In genomic region chr4:40333921-40334352, GRCh38 we compare ENCODE assay signal across 11 cellular contexts. TPM values are rescaled to one million over a fixed set of nuclear protein-coding genes. Genes with fewer than 3 reads are reported as not detected.
DNase-seq lines count a peak whose midpoint lies in the region; ATAC-seq, FAIRE-seq and TF ChIP-seq lines count a peak whose summit lies in the region.
"Had no signal": no experiment of that assay in that cellular context is flagged by ENCODE, and none has a peak within 500 bp of the region (broad histone marks: within the 10 kb centered on the region; RNA-seq: fewer than 3 reads in every experiment).

No MANE protein-coding gene starts in this region.

- H3K27ac ChIP-seq in A549 (peak overlapping the region; percentile 79 to 88), PC-3 (ENCODE audit: low read length) (no peak overlapping the region)

- no peaks in the 10 kb centered on the region for H3F3A ChIP-seq in PC-3 (ENCODE audit: low read length, unreplicated experiment)

- TF ChIP-seq RAD21 in A549 (conservative IDR thresholded peaks at IDR 0.05 in 1 of 2, IDR thresholded peaks at IDR 0.05 in 1 of 2) = no peak

- no peaks in the 10 kb centered on the region for H3K36me3 ChIP-seq in PC-3 (ENCODE audit: low read depth, low read length)

- H3K27me3 ChIP-seq in PC-3 (ENCODE audit: low read length) = no peaks in the 10 kb centered on the region

- peak; percentile 60 to 72; a peak in 4 of 6 replicates for ATAC-seq in A549
- ATAC-seq in PC-3 = peak; percentile 87
- no peak for ATAC-seq in GM19035 (IDR thresholded peaks at IDR 0.05; ENCODE audit: unreplicated experiment)
- no peak for ATAC-seq in GM21825 (IDR thresholded peaks at IDR 0.05; ENCODE audit: unreplicated experiment)
- ATAC-seq: activated CD4-positive, CD25-positive, alpha-beta regulatory T cell treated with anti-CD3 and anti-CD28 coated beads, Interleukin-2, amount 50 U/mL, for 24 hours had no signal

- peak overlapping the region; percentile 32; the same call in 1 of the 2 replicates for H3K27ac Mint-ChIP-seq in HFFc6
- no peak overlapping the region for H3K27ac Mint-ChIP-seq in activated T-cell treated with anti-CD3 and anti-CD28 coated beads, Interleukin-2, amount 50 U/mL, for 24 hours
- H3K27ac Mint-ChIP-seq: CD4-positive, CD25-positive, alpha-beta regulatory T cell had no signal

- peaks cover 31% of the 10 kb centered on the region for H3K4me1 Mint-ChIP-seq in HFFc6 (ENCODE audit: low read depth)
- H3K4me1 Mint-ChIP-seq in activated T-cell treated with anti-CD3 and anti-CD28 coated beads, Interleukin-2, amount 50 U/mL, for 24 hours (ENCODE audit: low read depth) = no peaks in the 10 kb centered on the region
- H3K4me1 Mint-ChIP-seq: CD4-positive, CD25-positive, alpha-beta regulatory T cell had no signal

- TF ChIP-seq POLR2A in A549 (IDR thresholded peaks at IDR 0.05; ENCODE audit: low read length) = no peak

- WGBS in A549 (ENCODE audit: missing lambda C conversion rate) = 12% methylated on average over 8 of the region's 8 CpGs

- H3K79me2 ChIP-seq in PC-3 (ENCODE audit: low read length) = no peaks in the 10 kb centered on the region

- peaks cover 43% of the 10 kb centered on the region for H3K4me1 ChIP-seq in A549
- peaks cover 16% of the 10 kb centered on the region for H3K4me1 ChIP-seq in PC-3 (ENCODE audit: insufficient read depth, low read length)

- H3K9me2 ChIP-seq in PC-3 (replicated peaks; ENCODE audit: low read length) = no peaks in the 10 kb centered on the region

- H3K9me3 Mint-ChIP-seq in HFFc6 = no peaks in the 10 kb centered on the region
- no peaks in the 10 kb centered on the region for H3K9me3 Mint-ChIP-seq in activated T-cell treated with anti-CD3 and anti-CD28 coated beads, Interleukin-2, amount 50 U/mL, for 24 hours
- H3K9me3 Mint-ChIP-seq: CD4-positive, CD25-positive, alpha-beta regulatory T cell had no signal

- no TSS peak for BruUV-seq in PC-3 (replicated peaks; lab: Mats Ljungman, UMichigan)

- H3K9me3 ChIP-seq in A549 (no peaks in the 10 kb centered on the region), PC-3 (ENCODE audit: low read length) (no peaks in the 10 kb centered on the region)

- H3K36me3 Mint-ChIP-seq in HFFc6 (ENCODE audit: low read depth) = no peaks in the 10 kb centered on the region
- H3K36me3 Mint-ChIP-seq in activated T-cell treated with anti-CD3 and anti-CD28 coated beads, Interleukin-2, amount 50 U/mL, for 24 hours (ENCODE audit: low read depth) = no peaks in the 10 kb centered on the region

- no peak for TF ChIP-seq CTCF in A549 (IDR thresholded peaks at IDR 0.05)
- TF ChIP-seq CTCF in HFFc6 (IDR thresholded peaks at IDR 0.05) = no peak
- no peak for TF ChIP-seq CTCF in PC-3 (conservative IDR thresholded peaks at IDR 0.05; ENCODE audit: low read depth, low read length)
- no peak for TF ChIP-seq CTCF in fibroblast of pulmonary artery (IDR thresholded peaks at IDR 0.05; ENCODE audit: low read length, missing control alignments)

- FAIRE-seq in A549 (lab: Jason Lieb, UNC) = no peak

- no peak overlapping the region for H2AFZ ChIP-seq in PC-3 (ENCODE audit: low read length)

- no peak overlapping the region for H3K9ac ChIP-seq in PC-3 (ENCODE audit: low read length)

- H3K4me3 Mint-ChIP-seq in HFFc6 = peak overlapping the region; percentile 9
- H3K4me3 Mint-ChIP-seq in activated T-cell treated with anti-CD3 and anti-CD28 coated beads, Interleukin-2, amount 50 U/mL, for 24 hours = no peak overlapping the region
- H3K4me3 Mint-ChIP-seq: CD4-positive, CD25-positive, alpha-beta regulatory T cell had no signal

- no peaks in the 10 kb centered on the region for H4K20me1 ChIP-seq in PC-3 (ENCODE audit: low read length)

- intact Hi-C loops in PC-3 (cut with micrococcal nuclease) = no loop called here
- intact Hi-C loops in posterior cingulate gyrus (cut with DNase I) = no loop called here

- no peaks in the 10 kb centered on the region; the same call in 1 of the 2 replicates for H3K27me3 Mint-ChIP-seq in HFFc6 (ENCODE audit: insufficient read depth)
- no peaks in the 10 kb centered on the region for H3K27me3 Mint-ChIP-seq in activated T-cell treated with anti-CD3 and anti-CD28 coated beads, Interleukin-2, amount 50 U/mL, for 24 hours

- TF ChIP-seq EP300 in A549 (IDR thresholded peaks at IDR 0.05) = peak in 1 of 2 experiments; percentile 30; a peak in 1 of 5 replicates

- H3K4me3 ChIP-seq in A549 = no peak overlapping the region
- H3K4me3 ChIP-seq in PC-3 (ENCODE audit: low read length) = no peak overlapping the region
- no peak overlapping the region for H3K4me3 ChIP-seq in fibroblast of pulmonary artery (replicated peaks; ENCODE audit: low read depth, low read length)

- H3K4me2 ChIP-seq in A549 = peak overlapping the region; percentile 62
- peak overlapping the region; percentile 47 for H3K4me2 ChIP-seq in PC-3 (ENCODE audit: low read length)

- DNase-seq in A549 (ENCODE audit: low read depth in 1 of 2, low spot score in 1 of 2) (peak; percentile 45 to 54), HFFc6 (peak; percentile 57), PC-3 (peak; percentile 66), fibroblast of pulmonary artery (ENCODE audit: low read depth) (peak; percentile 75), posterior cingulate gyrus (no peak)
- DNase-seq in activated T-cell treated with anti-CD3 and anti-CD28 coated beads, Interleukin-2, amount 50 U/mL, for 24 hours = no peak
- DNase-seq: CD4-positive, CD25-positive, alpha-beta regulatory T cell; cerebellar nuclear complex had no signal

- POLR2A ChIA-PET in A549 (lab: Yijun Ruan, JAX) (interaction anchor here (1.2 kb wide), 1 partner anchor 17 kb away, joined by 3 read pairs; no protein-coding TSS in a partner anchor), PC-3 (lab: Charles Lee; ENCODE audit: unreplicated experiment) (no interaction called here)

- CTCF ChIA-PET in A549 (lab: Yijun Ruan, JAX) = interaction anchor here (0.6 to 8.1 kb wide), 4 partner anchors 7 to 291 kb away, joined by 3 to 45 read pairs (median 12); no protein-coding TSS in a partner anchor
- CTCF ChIA-PET in PC-3 (lab: Charles Lee) = interaction anchor here (1.4 kb wide), 1 partner anchor 9 kb away, joined by 3 read pairs; no protein-coding TSS in a partner anchor

TF ChIP-seq in A549, 52 proteins besides CTCF, POLR2A, EP300 and RAD21 (continues in another document):
- TF ChIP-seq REST (IDR thresholded peaks at IDR 0.05) = no peak
- no peak for TF ChIP-seq FOSB (CRISPR knock-in tag; IDR thresholded peaks at IDR 0.05)
- no peak for TF ChIP-seq ATOH8 (CRISPR knock-in tag; IDR thresholded peaks at IDR 0.05; ENCODE audit: low read depth)
- TF ChIP-seq JUNB (IDR thresholded peaks at IDR 0.05) = peak; percentile 60; the same call in 1 of the 2 replicates
- TF ChIP-seq TP53 (CRISPR knock-in tag; IDR thresholded peaks at IDR 0.05) = no peak
- TF ChIP-seq USF2 (IDR thresholded peaks at IDR 0.05) = no peak
- TF ChIP-seq CEBPB (IDR thresholded peaks at IDR 0.05) = peak; percentile 28; a peak in 1 of 4 replicates
- no peak for TF ChIP-seq GATA3 (IDR thresholded peaks at IDR 0.05; ENCODE audit: borderline replicate concordance)
- no peak for TF ChIP-seq NFE2L2 (conservative IDR thresholded peaks at IDR 0.05; ENCODE audit: low read length)
- no peak for TF ChIP-seq KDM1A (IDR thresholded peaks at IDR 0.05; ENCODE audit: low read depth)
- TF ChIP-seq ZFP36 (IDR thresholded peaks at IDR 0.05; ENCODE audit: borderline replicate concordance, partially characterized antibody) = no peak
- no peak for TF ChIP-seq ZSCAN20 (CRISPR knock-in tag; IDR thresholded peaks at IDR 0.05)

RNA-seq across cellular contexts. Expression of gene CHRNA9, which starts 1.2 kb away (rescaled TPM):
- polyA plus RNA-seq in A549 (2011; rRNA removed) (1.6 and 1.9 TPM in 2 replicates), A549 (2017; fragmentation: RNase III; extraction: RNeasy Plus Mini Kit Qiagen cat#74134 plus additional on column Dnase treatment) (0.54 to 2.0 TPM (median 1.3 TPM) in 3 replicates)
- polyA plus RNA-seq in A549 (2012; cell fraction: cytosol; rRNA removed) = 0.36 and 0.70 TPM in 2 replicates
- 0.32 and 0.83 TPM in 2 replicates for polyA plus RNA-seq in A549 (2012; cell fraction: nucleus; rRNA removed)
- polyA minus RNA-seq in A549 (2011; rRNA and poly(A)+ RNA removed) = 1.2 and 2.7 TPM in 2 replicates
- total RNA-seq in HFFc6 (2021; fragmentation: NEBNext Ultra II Directional; extraction: Animal tissue kit (Norgen Biotek cat#: 25700)) = not detected
- not detected in 2 replicates for total RNA-seq in PC-3 (2014; rRNA removed)
- total RNA-seq: CD4-positive, CD25-positive, alpha-beta regulatory T cell had no signal

Comparison
In these comparisons a context has a peak if more than half of its experiments do, and no peak if none do; other contexts are left out.
1. ATAC-seq: peak in A549 (2 of 2) and PC-3 (single experiment); none in GM19035 (single experiment) and GM21825 (single experiment).
2. DNase-seq: peak in A549 (2 of 2), HFFc6 (single experiment), PC-3 (single experiment) and fibroblast of pulmonary artery (single experiment); none in activated T-cell treated with anti-CD3 and anti-CD28 coated beads, Interleukin-2, amount 50 U/mL, for 24 hours (single experiment) and posterior cingulate gyrus (0 of 10).